31 cellular contexts compared by ENCODE assay signal in the genomic region with DNA sequence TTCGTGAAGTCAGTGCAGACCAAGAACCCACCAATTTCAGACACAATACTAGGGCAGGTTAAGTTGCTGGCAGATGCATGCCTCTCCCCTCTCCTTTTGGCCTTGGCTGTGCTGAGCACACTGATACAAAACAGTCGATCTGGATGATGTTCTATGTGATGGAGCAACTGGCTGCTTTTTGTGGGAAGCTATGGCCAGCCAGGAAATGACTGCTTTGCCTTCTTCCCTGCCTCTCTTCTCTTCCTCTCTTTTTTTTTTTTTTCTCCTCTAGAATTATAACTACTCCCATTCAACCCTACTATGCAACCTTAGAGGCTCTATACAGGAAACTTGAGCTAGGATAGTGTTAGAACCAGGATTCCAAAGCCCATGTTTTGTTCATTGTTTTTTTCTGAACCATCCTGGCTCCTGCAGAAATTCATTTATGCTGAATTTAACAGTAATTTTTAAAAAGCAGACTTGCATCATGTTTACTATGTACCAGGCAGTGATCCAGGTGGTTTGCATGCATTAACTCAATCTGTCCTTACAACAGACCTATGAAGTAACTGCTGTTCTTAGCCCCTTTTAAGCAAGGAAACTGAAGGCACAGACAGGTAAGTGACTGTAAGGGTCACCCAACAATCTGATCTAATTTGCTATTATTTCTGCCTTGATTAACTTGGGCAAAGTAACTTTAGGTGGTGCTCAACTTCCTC.
DNase-seq lines count a peak whose midpoint lies in the region; FAIRE-seq and TF ChIP-seq lines count a peak whose summit lies in the region.
"Had no signal": no experiment of that assay in that cellular context is flagged by ENCODE, and none has a peak within 500 bp of the region (broad histone marks: within the 10 kb centered on the region; RNA-seq: fewer than 3 reads in every experiment).

No MANE protein-coding gene starts in this region.

- H3K9me3 ChIP-seq in GM23248 (ENCODE audit: low read depth) (no peaks in the 10 kb centered on the region), adipocyte (ENCODE audit: control insufficient read depth, low read length) (no peaks in the 10 kb centered on the region), keratinocyte (ENCODE audit: control insufficient read depth, low read depth, low read length) (no peaks in the 10 kb centered on the region)
- H3K9me3 ChIP-seq: suprapubic skin had no signal

- H3K27ac ChIP-seq in GM23248 (no peak overlapping the region), keratinocyte (ENCODE audit: control insufficient read depth, insufficient read depth, low read length) (no peak overlapping the region)
- H3K27ac ChIP-seq: epithelial cell of prostate, RWPE1, suprapubic skin, WERI-Rb-1 had no signal

- no peaks in the 10 kb centered on the region for H3K36me3 ChIP-seq in GM23248 (ENCODE audit: low read depth)
- H3K36me3 ChIP-seq in adipocyte (ENCODE audit: control insufficient read depth, insufficient read depth, low read length, severe bottlenecking): no peaks in the 10 kb centered on the region
- H3K36me3 ChIP-seq in keratinocyte (ENCODE audit: control insufficient read depth in 2 of 2, extremely low read depth in 1 of 2, insufficient read depth in 2 of 2, low read length in 2 of 2): peaks cover 0 to 2% of the 10 kb centered on the region in 2 experiments
- H3K36me3 ChIP-seq: suprapubic skin, WERI-Rb-1 had no signal

- DNase-seq in GM23248 (peak; percentile 2), adipocyte (ENCODE audit: low read depth) (peak; percentile 55), fibroblast of pulmonary artery (ENCODE audit: low read depth) (peak; percentile 44), keratinocyte (ENCODE audit: low read depth, low spot score) (no peak), SW 1271 (lab: John Stamatoyannopoulos, UW) (no peak), NCI-H2107 (lab: John Stamatoyannopoulos, UW) (no peak), GM12891 (ENCODE audit: insufficient read length, low spot score) (no peak), endothelial cell (ENCODE audit: low spot score) (no peak)
- DNase-seq: activated CD4-positive, alpha-beta T cell treated with anti-CD3 and anti-CD28 coated beads, Interleukin-2, amount 50 U/mL, for 1 hour; activated CD8-positive, alpha-beta memory T cell treated with anti-CD3 and anti-CD28 coated beads, Interleukin-2, amount 10 ng/mL, durations not matched to agents 7 days and 5 days; activated naive CD4-positive, alpha-beta T cell treated with Interleukin-2 at 50 U/mL for 16 hours; activated T-cell treated with anti-CD3 and anti-CD28 coated beads, Interleukin-2, amount 50 U/mL, for 72 hours; anterior cingulate cortex; caudate nucleus; DMS153; H7; islet precursor cell; NCI-H1048; NCI-H187; NCI-H526; stimulated activated CD4-positive, alpha-beta T cell treated with anti-CD3 and anti-CD28 coated beads, Interleukin-4, amount 100 ng/mL, for 1 hour; WERI-Rb-1 had no signal

- H3K4me1 ChIP-seq in GM23248 (ENCODE audit: insufficient read depth) (peaks cover 10% of the 10 kb centered on the region), adipocyte (ENCODE audit: control insufficient read depth, insufficient read depth, low read length) (peaks cover 24% of the 10 kb centered on the region), keratinocyte (ENCODE audit: control insufficient read depth, extremely low read depth, insufficient read depth, low read length) (peaks cover 4% of the 10 kb centered on the region)

- H3K9me3 Mint-ChIP-seq in endothelial cell (ENCODE audit: unreplicated experiment): no peaks in the 10 kb centered on the region
- H3K9me3 Mint-ChIP-seq: activated T-cell treated with anti-CD3 and anti-CD28 coated beads, Interleukin-2, amount 50 U/mL, for 72 hours; stimulated activated memory B cell treated with anti-CD40 and anti-IgM and Interleukin-4, amounts not matched to agents 10 μg/mL and 1 μg/mL and 100 μg/mL, for 72 hours; T-helper 2 cell treated with Interferon-gamma antibody and Interleukin-4, amounts not matched to agents 5 μg/mL and 100 μg/mL, for 36 hours had no signal

- H2AFZ ChIP-seq in GM23248: no peak overlapping the region
- no peak overlapping the region for H2AFZ ChIP-seq in keratinocyte (ENCODE audit: control insufficient read depth, low read length)

- H3K79me2 ChIP-seq in GM23248 (ENCODE audit: insufficient read depth) (no peaks in the 10 kb centered on the region), keratinocyte (ENCODE audit: control insufficient read depth, insufficient read depth, low read length) (no peaks in the 10 kb centered on the region)

- peaks cover 26% of the 10 kb centered on the region for H3K36me3 Mint-ChIP-seq in endothelial cell (ENCODE audit: low read depth, unreplicated experiment)
- H3K36me3 Mint-ChIP-seq: activated CD8-positive, alpha-beta memory T cell treated with anti-CD3 and anti-CD28 coated beads, Interleukin-2, amount 10 ng/mL, durations not matched to agents 7 days and 5 days; stimulated activated memory B cell treated with anti-CD40 and anti-IgM and Interleukin-4, amounts not matched to agents 10 μg/mL and 1 μg/mL and 100 μg/mL, for 72 hours had no signal

- dilution Hi-C loops in keratinocyte (cut with MboI; ENCODE audit: extremely low pct_ligation_motif_present, low sequenced_read_pairs): no loop called here

- peak; percentile 20 for FAIRE-seq in keratinocyte (lab: Jason Lieb, UNC)
- FAIRE-seq in GM12891 (lab: Jason Lieb, UNC): no peak
- FAIRE-seq: frontal cortex, urothelium cell line had no signal

- TF ChIP-seq CTCF in fibroblast of pulmonary artery (IDR thresholded peaks at IDR 0.05; ENCODE audit: low read length, missing control alignments): no peak
- no peak for TF ChIP-seq CTCF in keratinocyte (optimal IDR thresholded peaks at IDR 0.05 in 1 of 3, IDR thresholded peaks at IDR 0.05 in 1 of 3, conservative IDR thresholded peaks at IDR 0.05 in 1 of 3; ENCODE audit: extremely low read depth in 1 of 3, insufficient read depth in 2 of 3, low read length in 3 of 3)
- no peak for TF ChIP-seq CTCF in endothelial cell (IDR thresholded peaks at IDR 0.05; ENCODE audit: unreplicated experiment)

- H3K4me2 ChIP-seq in GM23248 (ENCODE audit: unreplicated experiment): no peak overlapping the region
- H3K4me2 ChIP-seq in keratinocyte (ENCODE audit: control insufficient read depth, extremely low read depth, insufficient read depth, low read depth, low read length): no peak overlapping the region

- H3K27me3 Mint-ChIP-seq in endothelial cell (ENCODE audit: unreplicated experiment): peaks cover 2% of the 10 kb centered on the region

- H3K27ac Mint-ChIP-seq in endothelial cell (ENCODE audit: unreplicated experiment): no peak overlapping the region
- H3K27ac Mint-ChIP-seq: activated CD8-positive, alpha-beta memory T cell treated with anti-CD3 and anti-CD28 coated beads, Interleukin-2, amount 10 ng/mL, durations not matched to agents 7 days and 5 days; activated T-cell treated with anti-CD3 and anti-CD28 coated beads, Interleukin-2, amount 50 U/mL, for 72 hours; B cell; stimulated activated memory B cell treated with anti-CD40 and anti-IgM and Interleukin-4, amounts not matched to agents 10 μg/mL and 1 μg/mL and 100 μg/mL, for 72 hours; T-helper 2 cell treated with Interferon-gamma antibody and Interleukin-4, amounts not matched to agents 5 μg/mL and 100 μg/mL, for 36 hours had no signal

- H4K20me1 ChIP-seq in GM23248 (ENCODE audit: insufficient read depth) (no peaks in the 10 kb centered on the region), keratinocyte (ENCODE audit: control insufficient read depth, extremely low read depth, insufficient read depth, low read length) (no peaks in the 10 kb centered on the region)

- H3K9ac ChIP-seq in GM23248 (no peak overlapping the region), adipocyte (ENCODE audit: low read length) (no peak overlapping the region), keratinocyte (ENCODE audit: control insufficient read depth, extremely low read depth, insufficient read depth, low read length) (no peak overlapping the region)

- H3K4me3 ChIP-seq in GM23248: no peak overlapping the region
- no peak overlapping the region for H3K4me3 ChIP-seq in adipocyte (ENCODE audit: low read length)
- H3K4me3 ChIP-seq in fibroblast of pulmonary artery (replicated peaks; ENCODE audit: low read depth, low read length): no peak overlapping the region
- no peak overlapping the region for H3K4me3 ChIP-seq in keratinocyte (ENCODE audit: control insufficient read depth in 2 of 3, extremely low read depth in 1 of 3, insufficient read depth in 2 of 3, low read depth in 1 of 3, low read length in 3 of 3)
- H3K4me3 ChIP-seq: lung, suprapubic skin had no signal

- peaks cover 38% of the 10 kb centered on the region for H3K4me1 Mint-ChIP-seq in endothelial cell (ENCODE audit: unreplicated experiment)
- H3K4me1 Mint-ChIP-seq: activated CD8-positive, alpha-beta memory T cell treated with anti-CD3 and anti-CD28 coated beads, Interleukin-2, amount 10 ng/mL, durations not matched to agents 7 days and 5 days; B cell; stimulated activated memory B cell treated with anti-CD40 and anti-IgM and Interleukin-4, amounts not matched to agents 10 μg/mL and 1 μg/mL and 100 μg/mL, for 72 hours had no signal

- in situ Hi-C loops in GM23248 (cut with MboI): no loop called here

- no peak for TF ChIP-seq POLR2A in GM12891 (IDR thresholded peaks at IDR 0.05; ENCODE audit: low read depth, low read length)

- WGBS in GM23248 (ENCODE audit: low coverage in 1 of 2, low lambda C conversion rate in 2 of 2, missing lambda C conversion rate in 2 of 2), 2 experiments: 50 to 57% methylated on average over 2 of the region's 2 CpGs

- H3K4me3 Mint-ChIP-seq in endothelial cell (ENCODE audit: unreplicated experiment): no peak overlapping the region
- H3K4me3 Mint-ChIP-seq: activated CD8-positive, alpha-beta memory T cell treated with anti-CD3 and anti-CD28 coated beads, Interleukin-2, amount 10 ng/mL, durations not matched to agents 7 days and 5 days; activated T-cell treated with anti-CD3 and anti-CD28 coated beads, Interleukin-2, amount 50 U/mL, for 72 hours; B cell; stimulated activated memory B cell treated with anti-CD40 and anti-IgM and Interleukin-4, amounts not matched to agents 10 μg/mL and 1 μg/mL and 100 μg/mL, for 72 hours; T-helper 2 cell treated with Interferon-gamma antibody and Interleukin-4, amounts not matched to agents 5 μg/mL and 100 μg/mL, for 36 hours had no signal

- H3F3A ChIP-seq in GM23248 (ENCODE audit: insufficient read depth): no peaks in the 10 kb centered on the region

- H3K9me2 ChIP-seq in GM23248 (ENCODE audit: insufficient read depth): no peaks in the 10 kb centered on the region

- H3K27me3 ChIP-seq in GM23248 (replicated peaks; ENCODE audit: insufficient read depth) (no peaks in the 10 kb centered on the region), adipocyte (replicated peaks; ENCODE audit: control insufficient read depth, insufficient read depth, low read length) (no peaks in the 10 kb centered on the region), keratinocyte (ENCODE audit: control insufficient read depth, extremely low read depth, insufficient read depth, low read length) (no peaks in the 10 kb centered on the region)
- H3K27me3 ChIP-seq: suprapubic skin had no signal

- no peaks in the 10 kb centered on the region for H3K9me1 ChIP-seq in keratinocyte (ENCODE audit: control insufficient read depth, extremely low read depth, insufficient read depth, low read length)

TF ChIP-seq in GM12891, 5 proteins besides CTCF, POLR2A, EP300 and RAD21 (continues in another document):
- TF ChIP-seq POLR2AphosphoS5 (IDR thresholded peaks at IDR 0.05; ENCODE audit: low read depth, low read length) (no peak), SPI1 (IDR thresholded peaks at IDR 0.05; ENCODE audit: low read depth, low read length) (no peak), TAF1 (IDR thresholded peaks at IDR 0.05; ENCODE audit: low read depth, low read length) (no peak)

Comparison
In these comparisons a context has a peak if more than half of its experiments do, and no peak if none do; other contexts are left out.
1. DNase-seq: peak in GM23248 (single experiment), adipocyte (single experiment) and fibroblast of pulmonary artery (single experiment); none in keratinocyte (single experiment), SW 1271 (0 of 2), NCI-H2107 (single experiment), GM12891 (single experiment) and endothelial cell (single experiment).